22 cellular contexts compared by ENCODE assay signal in genomic region chr18:77297919-77298571, GRCh38. TPM values are rescaled to one million over a fixed set of nuclear protein-coding genes. Genes with fewer than 3 reads are reported as not detected.
DNase-seq lines count a peak whose midpoint lies in the region; ATAC-seq and TF ChIP-seq lines count a peak whose summit lies in the region.
"Had no signal": no experiment of that assay in that cellular context is flagged by ENCODE, and none has a peak within 500 bp of the region (broad histone marks: within the 10 kb centered on the region; RNA-seq: fewer than 3 reads in every experiment).

No MANE protein-coding gene starts in this region.

- peaks cover 5% of the 10 kb centered on the region for H3K9me3 Mint-ChIP-seq in type B pancreatic cell
- no peaks in the 10 kb centered on the region for H3K9me3 Mint-ChIP-seq in activated CD4-positive, alpha-beta T cell treated with anti-CD3 and anti-CD28 coated beads, Interleukin-2, amount 10 ng/mL, durations not matched to agents 7 days and 5 days
- H3K9me3 Mint-ChIP-seq: CD4-positive, alpha-beta memory T cell had no signal

- intact Hi-C loops in sciatic nerve (cut with DNase I), result no loop called here

- peaks cover 6% of the 10 kb centered on the region for H3K4me1 Mint-ChIP-seq in type B pancreatic cell (ENCODE audit: unreplicated experiment)
- no peaks in the 10 kb centered on the region for H3K4me1 Mint-ChIP-seq in activated CD4-positive, alpha-beta T cell treated with anti-CD3 and anti-CD28 coated beads, Interleukin-2, amount 10 ng/mL, durations not matched to agents 7 days and 5 days
- H3K4me1 Mint-ChIP-seq: CD4-positive, alpha-beta memory T cell had no signal

- H3K27me3 ChIP-seq in BE2C, result no peaks in the 10 kb centered on the region

- ATAC-seq in left lobe of liver, result peak; percentile 70
- no peak for ATAC-seq in sciatic nerve
- ATAC-seq: A549 had no signal

- H3K9me3 ChIP-seq in BE2C, result no peaks in the 10 kb centered on the region
- H3K9me3 ChIP-seq: A549, HAP-1 had no signal

- DNase-seq in BE2C (peak; percentile 13), NCI-H146 (lab: John Stamatoyannopoulos, UW) (peak; percentile 16), left lobe of liver (ENCODE audit: low spot score) (no peak), type B pancreatic cell (ENCODE audit: extremely low spot score, unreplicated experiment) (no peak), sciatic nerve (ENCODE audit: low spot score) (no peak), HPDE6-E6E7 (ENCODE audit: extremely low spot score) (no peak)
- DNase-seq in activated CD4-positive, alpha-beta T cell treated with anti-CD3 and anti-CD28 coated beads, Interleukin-2, amount 10 ng/mL, durations not matched to agents 7 days and 5 days, result no peak
- DNase-seq: 8988T; ACHN; AML-193; C1 segment of cervical spinal cord; Calu3; CD4-positive, alpha-beta memory T cell; COR-L47; DMS53; DMS79 treated with DMSO at 0.1 percent for 48 hours; GOT3; HFFc6 had no signal

- H3K4me3 ChIP-seq in BE2C (ENCODE audit: low read depth, low read length), result peak overlapping the region; percentile 23; the same call in 1 of the 2 replicates
- H3K4me3 ChIP-seq: A549, HAP-1 had no signal

- H3K36me3 Mint-ChIP-seq in type B pancreatic cell, result no peaks in the 10 kb centered on the region
- no peaks in the 10 kb centered on the region for H3K36me3 Mint-ChIP-seq in activated CD4-positive, alpha-beta T cell treated with anti-CD3 and anti-CD28 coated beads, Interleukin-2, amount 10 ng/mL, durations not matched to agents 7 days and 5 days (ENCODE audit: low read depth)
- H3K36me3 Mint-ChIP-seq: CD4-positive, alpha-beta memory T cell had no signal

- H3K36me3 ChIP-seq in BE2C, result no peaks in the 10 kb centered on the region
- H3K36me3 ChIP-seq: HAP-1 had no signal

- CTCF ChIA-PET in activated CD4-positive, alpha-beta T cell treated with anti-CD3 and anti-CD28 coated beads, Interleukin-2, amount 10 ng/mL, durations not matched to agents 7 days and 5 days (lab: Charles Lee), result no interaction called here

- no peaks in the 10 kb centered on the region for H3K4me1 ChIP-seq in BE2C
- H3K4me1 ChIP-seq: A549, HAP-1 had no signal

- H3K27me3 Mint-ChIP-seq in type B pancreatic cell, result peaks cover 29% of the 10 kb centered on the region
- peaks cover 3% of the 10 kb centered on the region for H3K27me3 Mint-ChIP-seq in activated CD4-positive, alpha-beta T cell treated with anti-CD3 and anti-CD28 coated beads, Interleukin-2, amount 10 ng/mL, durations not matched to agents 7 days and 5 days

- peak overlapping the region; percentile 2 for H3K4me3 Mint-ChIP-seq in type B pancreatic cell
- H3K4me3 Mint-ChIP-seq in activated CD4-positive, alpha-beta T cell treated with anti-CD3 and anti-CD28 coated beads, Interleukin-2, amount 10 ng/mL, durations not matched to agents 7 days and 5 days, result no peak overlapping the region
- H3K4me3 Mint-ChIP-seq: CD4-positive, alpha-beta memory T cell; HFFc6 had no signal

- POLR2A ChIA-PET in activated CD4-positive, alpha-beta T cell treated with anti-CD3 and anti-CD28 coated beads, Interleukin-2, amount 10 ng/mL, durations not matched to agents 7 days and 5 days (lab: Charles Lee), result no interaction called here

- H3K27ac Mint-ChIP-seq in type B pancreatic cell, result no peak overlapping the region
- H3K27ac Mint-ChIP-seq in activated CD4-positive, alpha-beta T cell treated with anti-CD3 and anti-CD28 coated beads, Interleukin-2, amount 10 ng/mL, durations not matched to agents 7 days and 5 days, result no peak overlapping the region
- H3K27ac Mint-ChIP-seq: CD4-positive, alpha-beta memory T cell; HFFc6 had no signal

- TF ChIP-seq CTCF in BE2C (IDR thresholded peaks at IDR 0.05; ENCODE audit: low read depth, low read length) (no peak), type B pancreatic cell (conservative IDR thresholded peaks at IDR 0.05) (no peak)

RNA-seq across cellular contexts. Expression of gene GALR1, which starts 48.4 kb away (rescaled TPM):
- polyA plus RNA-seq in BE2C (2012; ENCODE audit: insufficient read depth, insufficient read length, low read depth), result 0.14 TPM
- total RNA-seq in left lobe of liver (not detected), type B pancreatic cell (ENCODE audit: low replicate concordance) (0.07 and 0.14 TPM in 2 replicates), sciatic nerve (0.13 TPM)
- total RNA-seq in activated CD4-positive, alpha-beta T cell treated with anti-CD3 and anti-CD28 coated beads, Interleukin-2, amount 10 ng/mL, durations not matched to agents 7 days and 5 days, result not detected
- total RNA-seq: Calu3; CD4-positive, alpha-beta memory T cell; Daoy; HFFc6 had no signal
- polyA plus RNA-seq: A549; BJ; CD4-positive, alpha-beta memory T cell had no signal

Comparison
In these comparisons a context has a peak if more than half of its experiments do, and no peak if none do; other contexts are left out.
1. DNase-seq: peak in BE2C (single experiment) and NCI-H146 (single experiment); none in left lobe of liver (single experiment), type B pancreatic cell (single experiment), sciatic nerve (single experiment), HPDE6-E6E7 (single experiment) and activated CD4-positive, alpha-beta T cell treated with anti-CD3 and anti-CD28 coated beads, Interleukin-2, amount 10 ng/mL, durations not matched to agents 7 days and 5 days (single experiment).